In genomic region chr11:32099516-32099915, GRCh38 we compare ENCODE assay signal across 24 cellular contexts.
"Had no signal": no experiment of that assay in that cellular context is flagged by ENCODE, and none has a peak within 500 bp of the region (broad histone marks: within the 10 kb centered on the region; RNA-seq: fewer than 3 reads in every experiment).

No MANE protein-coding gene starts in this region.

- ATAC-seq: activated CD4-positive, alpha-beta T cell treated with anti-CD3 and anti-CD28 coated beads for 36 hours; activated T-helper 17 cell treated with anti-CD3 and anti-CD28 coated beads, Interleukin-2, amount 50 U/mL, for 72 hours; Panc1; Right ventricle myocardium inferior had no signal

- DNase-seq: activated CD4-positive, alpha-beta memory T cell treated with anti-CD3 and anti-CD28 coated beads, Interleukin-2, amount 10 ng/mL, durations not matched to agents 7 days and 5 days; activated CD4-positive, alpha-beta T cell treated with anti-CD3 and anti-CD28 coated beads for 36 hours; activated CD4-positive, alpha-beta T cell treated with anti-CD3 and anti-CD28 coated beads, Interleukin-2, amount 50 U/mL, for 1 hour; activated gamma-delta T cell treated with Interleukin-2 at 50 U/mL for 16 hours; activated T-cell treated with anti-CD3 and anti-CD28 coated beads for 4 hours; activated T-cell treated with anti-CD3 and anti-CD28 coated beads, Interleukin-2, amount 50 U/mL, for 48 hours; aorta; Kasumi-1; KBM-7; NCI-H1048; NCI-H2029; NCI-H2107; NCI-H510A treated with DMSO at 0.1 percent for 48 hours; NCI-H774; NK-92 treated with Interleukin-12 subunit alpha and Interleukin-12 subunit beta, amount 100 ng/mL, for 24 hours; OCI-M1; RPMI8226; SJCRH30; SK-N-SH; T-helper 1 cell; WERI-Rb-1 had no signal
